ENCODE assay signal across 8 cellular contexts in the genomic region with DNA sequence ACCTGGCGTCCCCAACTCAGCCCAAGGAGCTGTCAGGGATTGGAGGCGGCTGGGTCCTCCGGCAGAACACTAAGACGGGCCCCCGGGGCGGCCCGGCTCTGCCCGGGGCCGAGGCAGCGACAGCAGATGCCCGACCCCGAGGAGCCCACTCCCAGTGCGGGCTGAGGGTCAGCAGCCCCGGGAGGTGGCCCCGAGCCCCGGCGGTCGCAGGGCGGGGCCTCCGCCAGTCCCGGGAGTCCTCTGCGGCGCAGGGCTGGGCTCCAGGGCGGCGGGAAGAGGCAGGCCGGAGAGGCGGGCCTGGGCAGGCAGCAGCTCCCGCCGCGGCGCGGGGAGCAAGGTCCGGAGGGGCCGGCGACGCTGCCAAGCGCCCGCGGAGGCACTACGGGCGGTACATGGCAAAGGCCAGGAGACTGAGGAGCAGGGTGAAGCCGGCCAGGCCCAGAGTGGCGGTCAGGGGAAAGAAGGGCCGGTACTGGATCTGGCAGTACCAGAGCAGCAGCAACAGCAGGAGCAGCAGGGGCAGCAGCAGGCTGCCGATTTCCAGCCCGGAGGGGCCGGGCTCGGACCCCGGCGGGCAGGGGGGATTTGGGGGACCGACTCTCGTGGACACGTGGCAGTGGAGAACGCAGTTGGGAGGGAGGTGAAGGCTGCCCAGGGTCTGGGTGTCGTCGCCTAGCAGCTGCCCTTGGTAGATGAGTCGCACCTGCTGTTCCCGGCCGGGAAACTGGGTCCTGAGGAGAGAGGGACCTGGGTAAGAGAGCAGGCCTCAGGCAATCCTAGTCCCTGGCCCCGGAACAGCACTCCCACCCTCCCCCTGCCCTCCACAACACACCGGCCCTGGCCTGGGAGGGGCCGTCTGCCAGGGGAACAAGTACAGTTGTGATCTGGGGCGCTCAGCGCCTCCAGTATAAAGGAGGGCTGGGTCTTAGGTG. TPM values are rescaled to one million over a fixed set of nuclear protein-coding genes. Genes with fewer than 3 reads are reported as not detected.
DNase-seq lines count a peak whose midpoint lies in the region; ATAC-seq, FAIRE-seq and TF ChIP-seq lines count a peak whose summit lies in the region.

No MANE protein-coding gene starts in this region.

- WGBS in HepG2 (ENCODE audit: low lambda C conversion rate) = 4% methylated on average over 10 of the region's 64 CpGs
- 28 to 40% methylated on average over 30 to 38 of the region's 64 CpGs for WGBS in tibial nerve, 2 donors

- H4K20me1 ChIP-seq in KMS-11 (ENCODE audit: insufficient read depth) = no peaks in the 10 kb centered on the region
- no peaks in the 10 kb centered on the region for H4K20me1 ChIP-seq in HepG2 (ENCODE audit: insufficient read depth, low read length)

- no peaks in the 10 kb centered on the region for H3K9me3 ChIP-seq in Caco-2
- H3K9me3 ChIP-seq in HepG2 (ENCODE audit: low read length) = no peaks in the 10 kb centered on the region
- H3K9me3 ChIP-seq in tibial nerve = no peaks in the 10 kb centered on the region

- H3K4me1 Mint-ChIP-seq in Caco-2 (ENCODE audit: low read depth, unreplicated experiment) = peaks cover 13% of the 10 kb centered on the region

- H2AFZ ChIP-seq in KMS-11 (ENCODE audit: low read depth) = peak overlapping the region; percentile 65; the same call in 1 of the 2 replicates
- no peak overlapping the region for H2AFZ ChIP-seq in HepG2 (ENCODE audit: low read length)

- FAIRE-seq in HepG2 (lab: Jason Lieb, UNC) = no peak

- H3K4me2 ChIP-seq in KMS-11 (peak overlapping the region; percentile 59; the same call in 1 of the 2 replicates), HepG2 (ENCODE audit: low read depth, low read length) (peak overlapping the region; percentile 97)

- intact Hi-C loops in Caco-2 (cut with micrococcal nuclease; ENCODE audit: unreplicated experiment) = loop anchor here (2.0 kb wide), 1 partner anchor 53 kb away; the partner anchor contains the start of gene ABCB8
- intact Hi-C loops in HepG2 (cut with micrococcal nuclease; ENCODE audit: unreplicated experiment) = loop anchor here (10.0 kb wide), 1 partner anchor 163 kb away; the partner anchor contains the start of gene SMARCD3

- H3K4me3 ChIP-seq in Caco-2 (ENCODE audit: low read depth, low read length) = peak overlapping the region; percentile 98
- H3K4me3 ChIP-seq in KMS-11 (IDR thresholded peaks at IDR 0.05; ENCODE audit: insufficient read depth, low read depth, low read length) = no peak overlapping the region
- H3K4me3 ChIP-seq in brain microvascular endothelial cell (ENCODE audit: low read depth, low read length) = peak overlapping the region; percentile 45
- H3K4me3 ChIP-seq in HepG2 (replicated peaks in 1 of 3; ENCODE audit: insufficient read depth in 1 of 3, low read depth in 2 of 3, low read length in 3 of 3) = peak overlapping the region; percentile 85 to 96 (median 88)
- H3K4me3 ChIP-seq in tibial nerve = peak overlapping the region; percentile 67 to 92 (median 82)

- H3K27me3 ChIP-seq in Caco-2 (replicated peaks; ENCODE audit: control insufficient read depth, insufficient read depth, low read length) (no peaks in the 10 kb centered on the region), KMS-11 (ENCODE audit: insufficient read depth, low read depth) (no peaks in the 10 kb centered on the region), brain microvascular endothelial cell (replicated peaks) (no peaks in the 10 kb centered on the region), HepG2 (ENCODE audit: control insufficient read depth in 1 of 2, insufficient read depth in 2 of 2, low read length in 2 of 2) (no peaks in the 10 kb centered on the region; a peak in 1 of 5 replicates), tibial nerve (no peaks in the 10 kb centered on the region)

- no TSS peak for BruUV-seq in Caco-2 (replicated peaks; lab: Mats Ljungman, UMichigan)
- BruUV-seq in HepG2 (replicated peaks; lab: Mats Ljungman, UMichigan) = no TSS peak

- TF ChIP-seq CTCF in Caco-2 (IDR thresholded peaks at IDR 0.05; ENCODE audit: insufficient read depth in 1 of 2, low read depth in 1 of 2, low read length in 1 of 2, severe bottlenecking in 1 of 2, unreplicated experiment in 1 of 2) = no peak
- no peak for TF ChIP-seq CTCF in KMS-11 (conservative IDR thresholded peaks at IDR 0.05; ENCODE audit: low read depth, low read length)
- TF ChIP-seq CTCF in brain microvascular endothelial cell (IDR thresholded peaks at IDR 0.05; ENCODE audit: low read depth, low read length, missing control alignments) = no peak
- TF ChIP-seq CTCF in HepG2 (CRISPR knock-in tag; IDR thresholded peaks at IDR 0.05) = no peak
- no peak for TF ChIP-seq CTCF in tibial nerve (IDR thresholded peaks at IDR 0.05)

- no peak for TF ChIP-seq RAD21 in HepG2 (CRISPR knock-in tag; IDR thresholded peaks at IDR 0.05)

- H3K36me3 Mint-ChIP-seq in Caco-2 (ENCODE audit: insufficient read depth, unreplicated experiment) = peaks cover 53% of the 10 kb centered on the region

- CTCF ChIA-PET in Caco-2 (lab: Charles Lee) (interaction anchor here (0.6 to 1.6 kb wide), 5 partner anchors 19 to 63 kb away, joined by 3 to 13 read pairs (median 3); partner anchors contain the start of gene CDK5), HepG2 (lab: Yijun Ruan, JAX; ENCODE audit: low intra/inter-chr PET ratio, low total read pairs) (no interaction called here)

- TF ChIP-seq POLR2A in HepG2 (IDR thresholded peaks at IDR 0.05; ENCODE audit: insufficient read depth in 1 of 2, low read depth in 2 of 2, low read length in 2 of 2) = no peak
- TF ChIP-seq POLR2A in tibial nerve (IDR thresholded peaks at IDR 0.05) = no peak

- ATAC-seq in HepG2 = peak; percentile 25
- ATAC-seq in HG02642 (IDR thresholded peaks at IDR 0.05; ENCODE audit: poor library complexity, unreplicated experiment) = no peak
- ATAC-seq in GM21447 (IDR thresholded peaks at IDR 0.05; ENCODE audit: unreplicated experiment) = no peak

- H3K9ac ChIP-seq in KMS-11 = peak overlapping the region; percentile 91; the same call in 1 of the 2 replicates
- peak overlapping the region; percentile 100 for H3K9ac ChIP-seq in HepG2 (ENCODE audit: insufficient read depth, low read depth, low read length)

- H3K27me3 Mint-ChIP-seq in Caco-2 (ENCODE audit: insufficient read depth, unreplicated experiment) = no peaks in the 10 kb centered on the region

- H3K4me3 Mint-ChIP-seq in Caco-2 (ENCODE audit: unreplicated experiment) = peak overlapping the region; percentile 93

- POLR2A ChIA-PET in Caco-2 (lab: Charles Lee) (interaction anchor here (0.7 to 1.8 kb wide), 5 partner anchors 13 to 172 kb away, joined by 3 to 25 read pairs (median 10); partner anchors contain the start of gene ABCB8), HepG2 (lab: Yijun Ruan, JAX) (interaction anchor here (1.0 to 3.8 kb wide), 10 partner anchors 7 to 151 kb away, joined by 3 to 144 read pairs (median 6); partner anchors contain the start of genes ABCB8, ABCF2, CHPF2 and SLC4A2)

- H3K4me1 ChIP-seq in Caco-2 = peaks cover 26% of the 10 kb centered on the region
- H3K4me1 ChIP-seq in KMS-11 (ENCODE audit: low read depth, poor library complexity, severe bottlenecking) = peaks cover 43% of the 10 kb centered on the region
- H3K4me1 ChIP-seq in HepG2 (ENCODE audit: insufficient read depth, low read length) = peaks cover 48% of the 10 kb centered on the region
- peaks cover 0 to 72% (median 42%) of the 10 kb centered on the region in 4 donors for H3K4me1 ChIP-seq in tibial nerve

- peak overlapping the region; percentile 74; the same call in 1 of the 2 replicates for H3K27ac ChIP-seq in KMS-11
- H3K27ac ChIP-seq in brain microvascular endothelial cell = peak overlapping the region; percentile 88
- peak overlapping the region; percentile 85 for H3K27ac ChIP-seq in HepG2 (ENCODE audit: extremely low read length, insufficient read depth, low read length)
- peak overlapping the region; percentile 92 to 99 (median 98) for H3K27ac ChIP-seq in tibial nerve

- DNase-seq in Caco-2 = peak; percentile 40 to 49
- DNase-seq in brain microvascular endothelial cell = no peak
- no peak for DNase-seq in HepG2 (ENCODE audit: low spot score)
- DNase-seq in tibial nerve (ENCODE audit: low spot score in 2 of 2) = no peak
- DNase-seq in KBM-7 = no peak

- in situ Hi-C loops in brain microvascular endothelial cell (cut with HindIII; ENCODE audit: low pct_ligation_motif_present, low sequenced_read_pairs) = no loop called here
- in situ Hi-C loops in HepG2 (cut with HindIII; ENCODE audit: extremely low pct_ligation_motif_present, low pct_unique_long_range_greater_than_20kb) = no loop called here
- in situ Hi-C loops in KBM-7 (cut with MboI; ENCODE audit: low pct_unique_long_range_greater_than_20kb, low sequenced_read_pairs) = no loop called here

- H3K9me3 Mint-ChIP-seq in Caco-2 (ENCODE audit: unreplicated experiment) = no peaks in the 10 kb centered on the region

- H3K36me3 ChIP-seq in Caco-2 (ENCODE audit: control insufficient read depth, insufficient read depth, low read length) = no peaks in the 10 kb centered on the region
- no peaks in the 10 kb centered on the region for H3K36me3 ChIP-seq in KMS-11 (ENCODE audit: insufficient read depth)
- H3K36me3 ChIP-seq in brain microvascular endothelial cell (replicated peaks) = no peaks in the 10 kb centered on the region
- 0 out of 5 replicates have a peak, but pooled peaks cover 0 to 1% of the 10 kb centered on the region in 2 experiments for H3K36me3 ChIP-seq in HepG2 (replicated peaks in 1 of 2; ENCODE audit: control insufficient read depth in 1 of 2, insufficient read depth in 2 of 2, low read length in 2 of 2)
- peaks cover 0 to 21% (median 0%) of the 10 kb centered on the region in 3 donors for H3K36me3 ChIP-seq in tibial nerve

- TF ChIP-seq EP300 in HepG2 (IDR thresholded peaks at IDR 0.05; ENCODE audit: low read depth in 2 of 2, low read length in 2 of 2) (no peak), HepG2 (CRISPR knock-in tag; IDR thresholded peaks at IDR 0.05; ENCODE audit: borderline replicate concordance) (no peak), tibial nerve (IDR thresholded peaks at IDR 0.05) (no peak)

- peak overlapping the region; percentile 87 for H3K27ac Mint-ChIP-seq in Caco-2 (ENCODE audit: unreplicated experiment)

- H3K79me2 ChIP-seq in KMS-11 (ENCODE audit: insufficient read depth, low read depth) (peaks cover 28% of the 10 kb centered on the region), HepG2 (ENCODE audit: insufficient read depth, low read length) (peaks cover 33% of the 10 kb centered on the region)

RNA-seq across cellular contexts. Expression of gene FASTK, which starts 0.8 kb away (rescaled TPM):
- total RNA-seq in Caco-2 (2022) = 114 and 119 TPM in 2 replicates
- total RNA-seq in HepG2 (2016; rRNA removed; fragmentation: Illumina TruSeq; extraction: Trizol) = 33.0 and 52.9 TPM in 2 replicates
- total RNA-seq in HepG2 (2016; cell fraction: cytosol; rRNA removed; fragmentation: Illumina TruSeq; extraction: Trizol; ENCODE audit: low read depth) = 29.1 and 30.5 TPM in 2 replicates
- total RNA-seq in HepG2 (2016; cell fraction: insoluble cytoplasmic fraction; rRNA removed; fragmentation: Illumina TruSeq; extraction: Trizol) = 32.4 and 60.3 TPM in 2 replicates
- 41.0 and 43.4 TPM in 2 replicates for total RNA-seq in HepG2 (2016; cell fraction: membrane; rRNA removed; fragmentation: Illumina TruSeq; extraction: Trizol)
- 51.3 and 66.2 TPM in 2 replicates for total RNA-seq in HepG2 (2016; cell fraction: nucleus; rRNA removed; fragmentation: Illumina TruSeq; extraction: Trizol)
- 55.7 and 69.5 TPM in 2 replicates for polyA plus RNA-seq in HepG2 (2011; rRNA removed)
- 26.4 and 50.0 TPM in 2 replicates for polyA plus RNA-seq in HepG2 (2011; cell fraction: cytosol; rRNA removed)
- 502 and 643 TPM in 2 replicates for polyA plus RNA-seq in HepG2 (2011; cell fraction: nucleus; rRNA removed)
- 25.5 and 34.3 TPM in 2 replicates for polyA plus RNA-seq in HepG2 (2012)
- polyA plus RNA-seq in HepG2 (2016; cell fraction: cytosol; fragmentation: Illumina TruSeq; extraction: Trizol; ENCODE audit: low read depth) = 23.6 and 24.6 TPM in 2 replicates
- polyA plus RNA-seq in HepG2 (2016; cell fraction: insoluble cytoplasmic fraction; fragmentation: Illumina TruSeq; extraction: Trizol; ENCODE audit: low read depth) = 29.6 and 34.7 TPM in 2 replicates
- 31.2 and 34.1 TPM in 2 replicates for polyA plus RNA-seq in HepG2 (2016; cell fraction: membrane; fragmentation: Illumina TruSeq; extraction: Trizol; ENCODE audit: low read depth)
- polyA plus RNA-seq in HepG2 (2016; cell fraction: nucleus; fragmentation: Illumina TruSeq; extraction: Trizol; ENCODE audit: insufficient read depth, low read depth) = 122 and 126 TPM in 2 replicates
- 72.5 and 75.7 TPM in 2 replicates for polyA minus RNA-seq in HepG2 (2011; rRNA and poly(A)+ RNA removed; ENCODE audit: low replicate concordance)
- polyA minus RNA-seq in HepG2 (2011; cell fraction: cytosol; rRNA and poly(A)+ RNA removed) = 14.0 and 16.2 TPM in 2 replicates
- 80.8 and 95.9 TPM in 2 replicates for polyA minus RNA-seq in HepG2 (2011; cell fraction: nucleus; rRNA and poly(A)+ RNA removed)
- 100 to 1,000 TPM in 1 of 4 donors, 10 to 100 TPM in 3; 69.9 to 139 (median 79.7) TPM for total RNA-seq in tibial nerve

RNA-seq across cellular contexts. Expression of gene TMUB1, which starts 1.9 kb away (rescaled TPM):
- total RNA-seq in Caco-2 (2022) (68.1 and 75.0 TPM in 2 replicates), HepG2 (2016; rRNA removed; fragmentation: Illumina TruSeq; extraction: Trizol) (31.8 and 51.6 TPM in 2 replicates), tibial nerve (10 to 100 TPM; 24.3 to 61.5 (median 33.8) TPM)
- 65.7 and 75.8 TPM in 2 replicates for total RNA-seq in HepG2 (2016; cell fraction: cytosol; rRNA removed; fragmentation: Illumina TruSeq; extraction: Trizol; ENCODE audit: low read depth)
- total RNA-seq in HepG2 (2016; cell fraction: insoluble cytoplasmic fraction; rRNA removed; fragmentation: Illumina TruSeq; extraction: Trizol) = 32.2 and 52.0 TPM in 2 replicates
- total RNA-seq in HepG2 (2016; cell fraction: membrane; rRNA removed; fragmentation: Illumina TruSeq; extraction: Trizol) = 89.1 and 106 TPM in 2 replicates
- 25.0 and 26.7 TPM in 2 replicates for total RNA-seq in HepG2 (2016; cell fraction: nucleus; rRNA removed; fragmentation: Illumina TruSeq; extraction: Trizol)
- 44.8 and 47.8 TPM in 2 replicates for polyA plus RNA-seq in HepG2 (2011; rRNA removed)
- 27.8 and 54.6 TPM in 2 replicates for polyA plus RNA-seq in HepG2 (2011; cell fraction: cytosol; rRNA removed)
- polyA plus RNA-seq in HepG2 (2011; cell fraction: nucleus; rRNA removed) = 66.5 and 75.5 TPM in 2 replicates
- polyA plus RNA-seq in HepG2 (2012) = 33.8 and 40.3 TPM in 2 replicates
- 123 and 138 TPM in 2 replicates for polyA plus RNA-seq in HepG2 (2016; cell fraction: cytosol; fragmentation: Illumina TruSeq; extraction: Trizol; ENCODE audit: low read depth)
- 51.6 and 55.5 TPM in 2 replicates for polyA plus RNA-seq in HepG2 (2016; cell fraction: insoluble cytoplasmic fraction; fragmentation: Illumina TruSeq; extraction: Trizol; ENCODE audit: low read depth)
- 146 and 154 TPM in 2 replicates for polyA plus RNA-seq in HepG2 (2016; cell fraction: membrane; fragmentation: Illumina TruSeq; extraction: Trizol; ENCODE audit: low read depth)
- 85.5 and 89.1 TPM in 2 replicates for polyA plus RNA-seq in HepG2 (2016; cell fraction: nucleus; fragmentation: Illumina TruSeq; extraction: Trizol; ENCODE audit: insufficient read depth, low read depth)
- 5.6 and 25.8 TPM in 2 replicates for polyA minus RNA-seq in HepG2 (2011; rRNA and poly(A)+ RNA removed; ENCODE audit: low replicate concordance)
- 22.8 and 25.2 TPM in 2 replicates for polyA minus RNA-seq in HepG2 (2011; cell fraction: cytosol; rRNA and poly(A)+ RNA removed)
- 5.6 and 6.3 TPM in 2 replicates for polyA minus RNA-seq in HepG2 (2011; cell fraction: nucleus; rRNA and poly(A)+ RNA removed)

RNA-seq across cellular contexts. Expression of gene AGAP3, which starts 4.8 kb away (rescaled TPM):
- total RNA-seq in Caco-2 (2022) (70.2 and 76.6 TPM in 2 replicates), HepG2 (2016; rRNA removed; fragmentation: Illumina TruSeq; extraction: Trizol) (24.9 and 31.3 TPM in 2 replicates), tibial nerve (100 to 1,000 TPM in 2 of 4 donors, 10 to 100 TPM in 2; 40.0 to 114 (median 87.2) TPM)
- total RNA-seq in HepG2 (2016; cell fraction: cytosol; rRNA removed; fragmentation: Illumina TruSeq; extraction: Trizol; ENCODE audit: low read depth) = 26.6 and 28.2 TPM in 2 replicates
- total RNA-seq in HepG2 (2016; cell fraction: insoluble cytoplasmic fraction; rRNA removed; fragmentation: Illumina TruSeq; extraction: Trizol) = 24.2 and 30.5 TPM in 2 replicates
- 34.8 and 39.9 TPM in 2 replicates for total RNA-seq in HepG2 (2016; cell fraction: membrane; rRNA removed; fragmentation: Illumina TruSeq; extraction: Trizol)
- 26.5 and 31.8 TPM in 2 replicates for total RNA-seq in HepG2 (2016; cell fraction: nucleus; rRNA removed; fragmentation: Illumina TruSeq; extraction: Trizol)
- 61.4 and 62.0 TPM in 2 replicates for polyA plus RNA-seq in HepG2 (2011; rRNA removed)
- polyA plus RNA-seq in HepG2 (2011; cell fraction: cytosol; rRNA removed) = 54.9 and 70.5 TPM in 2 replicates
- polyA plus RNA-seq in HepG2 (2011; cell fraction: nucleus; rRNA removed) = 255 and 313 TPM in 2 replicates
- polyA plus RNA-seq in HepG2 (2012) = 46.4 and 66.8 TPM in 2 replicates
- 23.3 and 25.2 TPM in 2 replicates for polyA plus RNA-seq in HepG2 (2016; cell fraction: cytosol; fragmentation: Illumina TruSeq; extraction: Trizol; ENCODE audit: low read depth)
- polyA plus RNA-seq in HepG2 (2016; cell fraction: insoluble cytoplasmic fraction; fragmentation: Illumina TruSeq; extraction: Trizol; ENCODE audit: low read depth) = 36.6 and 44.9 TPM in 2 replicates
- polyA plus RNA-seq in HepG2 (2016; cell fraction: membrane; fragmentation: Illumina TruSeq; extraction: Trizol; ENCODE audit: low read depth) = 48.3 and 57.9 TPM in 2 replicates
- polyA plus RNA-seq in HepG2 (2016; cell fraction: nucleus; fragmentation: Illumina TruSeq; extraction: Trizol; ENCODE audit: insufficient read depth, low read depth) = 94.3 and 94.4 TPM in 2 replicates
- 70.7 and 91.8 TPM in 2 replicates for polyA minus RNA-seq in HepG2 (2011; rRNA and poly(A)+ RNA removed; ENCODE audit: low replicate concordance)
- 43.3 and 46.7 TPM in 2 replicates for polyA minus RNA-seq in HepG2 (2011; cell fraction: cytosol; rRNA and poly(A)+ RNA removed)
- 71.4 and 81.1 TPM in 2 replicates for polyA minus RNA-seq in HepG2 (2011; cell fraction: nucleus; rRNA and poly(A)+ RNA removed)

RNA-seq across cellular contexts. Expression of gene SLC4A2, which starts 22.0 kb away (rescaled TPM):
- 249 and 255 TPM in 2 replicates for total RNA-seq in Caco-2 (2022)
- 47.4 and 73.4 TPM in 2 replicates for total RNA-seq in HepG2 (2016; rRNA removed; fragmentation: Illumina TruSeq; extraction: Trizol)
- 8.6 and 14.7 TPM in 2 replicates for total RNA-seq in HepG2 (2016; cell fraction: cytosol; rRNA removed; fragmentation: Illumina TruSeq; extraction: Trizol; ENCODE audit: low read depth)
- total RNA-seq in HepG2 (2016; cell fraction: insoluble cytoplasmic fraction; rRNA removed; fragmentation: Illumina TruSeq; extraction: Trizol) = 34.8 and 77.4 TPM in 2 replicates
- 26.6 and 30.8 TPM in 2 replicates for total RNA-seq in HepG2 (2016; cell fraction: membrane; rRNA removed; fragmentation: Illumina TruSeq; extraction: Trizol)
- total RNA-seq in HepG2 (2016; cell fraction: nucleus; rRNA removed; fragmentation: Illumina TruSeq; extraction: Trizol) = 63.4 and 65.4 TPM in 2 replicates
- polyA plus RNA-seq in HepG2 (2011; rRNA removed) = 46.0 and 51.9 TPM in 2 replicates
- polyA plus RNA-seq in HepG2 (2011; cell fraction: cytosol; rRNA removed) = 27.2 and 39.8 TPM in 2 replicates
- polyA plus RNA-seq in HepG2 (2011; cell fraction: nucleus; rRNA removed) = 152 and 184 TPM in 2 replicates
- polyA plus RNA-seq in HepG2 (2012) = 43.5 and 58.1 TPM in 2 replicates
- 13.4 and 18.9 TPM in 2 replicates for polyA plus RNA-seq in HepG2 (2016; cell fraction: cytosol; fragmentation: Illumina TruSeq; extraction: Trizol; ENCODE audit: low read depth)
- 43.1 and 59.0 TPM in 2 replicates for polyA plus RNA-seq in HepG2 (2016; cell fraction: insoluble cytoplasmic fraction; fragmentation: Illumina TruSeq; extraction: Trizol; ENCODE audit: low read depth)
- 34.8 and 39.1 TPM in 2 replicates for polyA plus RNA-seq in HepG2 (2016; cell fraction: membrane; fragmentation: Illumina TruSeq; extraction: Trizol; ENCODE audit: low read depth)
- 204 and 209 TPM in 2 replicates for polyA plus RNA-seq in HepG2 (2016; cell fraction: nucleus; fragmentation: Illumina TruSeq; extraction: Trizol; ENCODE audit: insufficient read depth, low read depth)
- 135 and 192 TPM in 2 replicates for polyA minus RNA-seq in HepG2 (2011; rRNA and poly(A)+ RNA removed; ENCODE audit: low replicate concordance)
- 36.1 and 36.4 TPM in 2 replicates for polyA minus RNA-seq in HepG2 (2011; cell fraction: cytosol; rRNA and poly(A)+ RNA removed)
- polyA minus RNA-seq in HepG2 (2011; cell fraction: nucleus; rRNA and poly(A)+ RNA removed) = 37.8 and 40.6 TPM in 2 replicates
- total RNA-seq in tibial nerve = 100 to 1,000 TPM in 1 of 4 donors, 10 to 100 TPM in 3; 74.3 to 111 (median 91.4) TPM

RNA-seq across cellular contexts. Expression of gene CDK5, which starts 23.7 kb away (rescaled TPM):
- total RNA-seq in Caco-2 (2022) (23.8 and 25.2 TPM in 2 replicates), HepG2 (2016; rRNA removed; fragmentation: Illumina TruSeq; extraction: Trizol) (21.3 and 22.6 TPM in 2 replicates), tibial nerve (10 to 100 TPM in 1 of 4 donors, 1 to 10 TPM in 3; 3.6 to 13.1 (median 7.1) TPM)
- 12.6 and 13.7 TPM in 2 replicates for total RNA-seq in HepG2 (2016; cell fraction: cytosol; rRNA removed; fragmentation: Illumina TruSeq; extraction: Trizol; ENCODE audit: low read depth)
- total RNA-seq in HepG2 (2016; cell fraction: insoluble cytoplasmic fraction; rRNA removed; fragmentation: Illumina TruSeq; extraction: Trizol) = 20.7 and 24.2 TPM in 2 replicates
- total RNA-seq in HepG2 (2016; cell fraction: membrane; rRNA removed; fragmentation: Illumina TruSeq; extraction: Trizol) = 11.2 and 14.0 TPM in 2 replicates
- total RNA-seq in HepG2 (2016; cell fraction: nucleus; rRNA removed; fragmentation: Illumina TruSeq; extraction: Trizol) = 11.2 and 11.8 TPM in 2 replicates
- 16.4 and 17.3 TPM in 2 replicates for polyA plus RNA-seq in HepG2 (2011; rRNA removed)
- 19.6 and 22.3 TPM in 2 replicates for polyA plus RNA-seq in HepG2 (2011; cell fraction: cytosol; rRNA removed)
- 13.9 TPM in 2 replicates for polyA plus RNA-seq in HepG2 (2011; cell fraction: nucleus; rRNA removed)
- 12.1 and 12.5 TPM in 2 replicates for polyA plus RNA-seq in HepG2 (2012)
- 8.2 and 9.4 TPM in 2 replicates for polyA plus RNA-seq in HepG2 (2016; cell fraction: cytosol; fragmentation: Illumina TruSeq; extraction: Trizol; ENCODE audit: low read depth)
- polyA plus RNA-seq in HepG2 (2016; cell fraction: insoluble cytoplasmic fraction; fragmentation: Illumina TruSeq; extraction: Trizol; ENCODE audit: low read depth) = 24.7 and 27.5 TPM in 2 replicates
- 9.4 and 11.3 TPM in 2 replicates for polyA plus RNA-seq in HepG2 (2016; cell fraction: membrane; fragmentation: Illumina TruSeq; extraction: Trizol; ENCODE audit: low read depth)
- polyA plus RNA-seq in HepG2 (2016; cell fraction: nucleus; fragmentation: Illumina TruSeq; extraction: Trizol; ENCODE audit: insufficient read depth, low read depth) = 18.0 and 20.6 TPM in 2 replicates
- 36.0 and 75.6 TPM in 2 replicates for polyA minus RNA-seq in HepG2 (2011; rRNA and poly(A)+ RNA removed; ENCODE audit: low replicate concordance)
- polyA minus RNA-seq in HepG2 (2011; cell fraction: cytosol; rRNA and poly(A)+ RNA removed) = 8.6 and 12.4 TPM in 2 replicates
- 7.0 and 11.7 TPM in 2 replicates for polyA minus RNA-seq in HepG2 (2011; cell fraction: nucleus; rRNA and poly(A)+ RNA removed)

Comparison
In these comparisons a context has a peak if more than half of its experiments do, and no peak if none do; other contexts are left out.
1. DNase-seq: peak in Caco-2 (2 of 2); none in brain microvascular endothelial cell (single experiment), HepG2 (single experiment), tibial nerve (0 of 2) and KBM-7 (single experiment).
2. Peak in every context shown above with its lines, with median percentiles within 50 percentile points of each other: H3K27ac ChIP-seq.